1 cellular context compared by ENCODE assay signal in the genomic region with DNA sequence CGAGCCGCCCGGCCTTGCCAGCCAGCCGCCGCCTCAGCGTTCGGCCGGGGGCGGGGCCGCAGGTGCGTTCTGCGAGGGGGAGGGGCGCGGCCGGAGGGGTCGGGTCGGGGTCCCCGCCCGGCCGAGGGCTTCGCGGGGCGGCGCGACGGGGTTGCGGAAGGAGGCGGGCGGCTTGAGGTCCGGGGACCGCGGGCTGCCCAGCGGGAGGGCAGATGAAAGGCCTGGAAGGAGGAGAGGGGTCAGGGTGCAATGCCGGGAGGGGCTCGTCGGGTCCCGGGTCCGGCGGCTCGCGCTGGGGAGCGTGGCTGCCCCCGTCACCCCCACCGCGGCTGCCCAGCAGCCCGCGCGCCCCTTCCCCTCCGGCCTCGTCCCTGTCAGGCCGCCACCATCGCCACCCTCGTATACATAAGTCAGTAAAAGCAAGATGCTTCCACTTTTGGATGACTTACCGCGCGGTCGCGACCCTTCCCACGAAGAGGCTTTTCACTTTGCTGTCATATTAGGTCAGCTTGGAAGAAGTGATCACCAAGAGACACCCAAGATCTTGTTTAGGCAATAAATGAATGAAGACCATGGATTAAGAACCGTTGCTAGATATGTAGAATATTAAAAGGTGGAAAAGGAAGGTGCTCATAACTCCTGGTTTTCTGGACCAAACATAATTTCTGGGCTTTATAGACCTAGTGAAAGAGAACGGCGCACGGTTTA.
TF ChIP-seq lines count a peak whose summit lies in the region.

No MANE protein-coding gene starts in this region.

TF ChIP-seq in K562, 482 proteins besides CTCF, POLR2A, EP300 and RAD21 (continued from another document):
- TF ChIP-seq TEAD4 (IDR thresholded peaks at IDR 0.05; ENCODE audit: low read length) (no peak), TEAD4 (CRISPR knock-in tag; IDR thresholded peaks at IDR 0.05; ENCODE audit: borderline replicate concordance) (no peak), NR2C2 (CRISPR knock-in tag; IDR thresholded peaks at IDR 0.05) (no peak), NR2C2 (tag; IDR thresholded peaks at IDR 0.05) (peak; percentile 63), ZNF699 (CRISPR knock-in tag; IDR thresholded peaks at IDR 0.05; ENCODE audit: insufficient replicate concordance) (no peak), RBBP5 (IDR thresholded peaks at IDR 0.05; ENCODE audit: borderline replicate concordance, insufficient read depth, low read length, poor library complexity, severe bottlenecking) (peak; percentile 28), FOSL1 (tag; conservative IDR thresholded peaks at IDR 0.05) (no peak), POLR2G (IDR thresholded peaks at IDR 0.05; ENCODE audit: low read depth, low read length) (peak; percentile 9; the same call in 1 of the 2 replicates)
- TF ChIP-seq, protein P1, sequence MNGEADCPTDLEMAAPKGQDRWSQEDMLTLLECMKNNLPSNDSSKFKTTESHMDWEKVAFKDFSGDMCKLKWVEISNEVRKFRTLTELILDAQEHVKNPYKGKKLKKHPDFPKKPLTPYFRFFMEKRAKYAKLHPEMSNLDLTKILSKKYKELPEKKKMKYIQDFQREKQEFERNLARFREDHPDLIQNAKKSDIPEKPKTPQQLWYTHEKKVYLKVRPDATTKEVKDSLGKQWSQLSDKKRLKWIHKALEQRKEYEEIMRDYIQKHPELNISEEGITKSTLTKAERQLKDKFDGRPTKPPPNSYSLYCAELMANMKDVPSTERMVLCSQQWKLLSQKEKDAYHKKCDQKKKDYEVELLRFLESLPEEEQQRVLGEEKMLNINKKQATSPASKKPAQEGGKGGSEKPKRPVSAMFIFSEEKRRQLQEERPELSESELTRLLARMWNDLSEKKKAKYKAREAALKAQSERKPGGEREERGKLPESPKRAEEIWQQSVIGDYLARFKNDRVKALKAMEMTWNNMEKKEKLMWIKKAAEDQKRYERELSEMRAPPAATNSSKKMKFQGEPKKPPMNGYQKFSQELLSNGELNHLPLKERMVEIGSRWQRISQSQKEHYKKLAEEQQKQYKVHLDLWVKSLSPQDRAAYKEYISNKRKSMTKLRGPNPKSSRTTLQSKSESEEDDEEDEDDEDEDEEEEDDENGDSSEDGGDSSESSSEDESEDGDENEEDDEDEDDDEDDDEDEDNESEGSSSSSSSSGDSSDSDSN (IDR thresholded peaks at IDR 0.05; ENCODE audit: borderline replicate concordance in 1 of 2, low read depth in 2 of 2, low read length in 2 of 2) = 0 out of 4 replicates have a peak, but pooled peaks of 1 of the 2 experiments have one; percentile 10
- TF ChIP-seq, protein P2, sequence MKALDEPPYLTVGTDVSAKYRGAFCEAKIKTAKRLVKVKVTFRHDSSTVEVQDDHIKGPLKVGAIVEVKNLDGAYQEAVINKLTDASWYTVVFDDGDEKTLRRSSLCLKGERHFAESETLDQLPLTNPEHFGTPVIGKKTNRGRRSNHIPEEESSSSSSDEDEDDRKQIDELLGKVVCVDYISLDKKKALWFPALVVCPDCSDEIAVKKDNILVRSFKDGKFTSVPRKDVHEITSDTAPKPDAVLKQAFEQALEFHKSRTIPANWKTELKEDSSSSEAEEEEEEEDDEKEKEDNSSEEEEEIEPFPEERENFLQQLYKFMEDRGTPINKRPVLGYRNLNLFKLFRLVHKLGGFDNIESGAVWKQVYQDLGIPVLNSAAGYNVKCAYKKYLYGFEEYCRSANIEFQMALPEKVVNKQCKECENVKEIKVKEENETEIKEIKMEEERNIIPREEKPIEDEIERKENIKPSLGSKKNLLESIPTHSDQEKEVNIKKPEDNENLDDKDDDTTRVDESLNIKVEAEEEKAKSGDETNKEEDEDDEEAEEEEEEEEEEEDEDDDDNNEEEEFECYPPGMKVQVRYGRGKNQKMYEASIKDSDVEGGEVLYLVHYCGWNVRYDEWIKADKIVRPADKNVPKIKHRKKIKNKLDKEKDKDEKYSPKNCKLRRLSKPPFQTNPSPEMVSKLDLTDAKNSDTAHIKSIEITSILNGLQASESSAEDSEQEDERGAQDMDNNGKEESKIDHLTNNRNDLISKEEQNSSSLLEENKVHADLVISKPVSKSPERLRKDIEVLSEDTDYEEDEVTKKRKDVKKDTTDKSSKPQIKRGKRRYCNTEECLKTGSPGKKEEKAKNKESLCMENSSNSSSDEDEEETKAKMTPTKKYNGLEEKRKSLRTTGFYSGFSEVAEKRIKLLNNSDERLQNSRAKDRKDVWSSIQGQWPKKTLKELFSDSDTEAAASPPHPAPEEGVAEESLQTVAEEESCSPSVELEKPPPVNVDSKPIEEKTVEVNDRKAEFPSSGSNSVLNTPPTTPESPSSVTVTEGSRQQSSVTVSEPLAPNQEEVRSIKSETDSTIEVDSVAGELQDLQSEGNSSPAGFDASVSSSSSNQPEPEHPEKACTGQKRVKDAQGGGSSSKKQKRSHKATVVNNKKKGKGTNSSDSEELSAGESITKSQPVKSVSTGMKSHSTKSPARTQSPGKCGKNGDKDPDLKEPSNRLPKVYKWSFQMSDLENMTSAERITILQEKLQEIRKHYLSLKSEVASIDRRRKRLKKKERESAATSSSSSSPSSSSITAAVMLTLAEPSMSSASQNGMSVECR (CRISPR knock-in tag; IDR thresholded peaks at IDR 0.05) = peak; percentile 57
